In the genomic region with DNA sequence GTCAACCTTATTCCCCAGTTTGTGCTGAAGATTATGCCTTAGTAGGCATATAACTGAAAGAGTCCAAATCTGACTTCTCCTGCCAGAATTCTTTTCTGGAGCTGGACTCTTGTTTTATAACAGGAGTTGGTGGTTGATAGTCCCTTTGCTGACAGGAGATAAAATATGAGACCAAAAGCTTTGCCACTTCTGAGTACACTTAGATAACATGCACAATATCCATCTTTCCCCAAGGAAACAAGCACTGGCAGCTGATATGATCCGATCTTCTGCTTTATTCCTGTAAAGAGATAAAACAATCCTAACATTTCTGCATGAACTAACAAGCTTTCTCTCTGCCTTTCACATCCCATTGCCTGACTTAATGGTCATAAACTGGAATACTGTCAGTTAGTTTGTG, we compare ENCODE assay signal across 8 cellular contexts.
"Had no signal": no experiment of that assay in that cellular context is flagged by ENCODE, and none has a peak within 500 bp of the region (broad histone marks: within the 10 kb centered on the region; RNA-seq: fewer than 3 reads in every experiment).

No MANE protein-coding gene starts in this region.

- H3K4me1 ChIP-seq: HAP-1 had no signal

- H3K36me3 ChIP-seq: HAP-1 had no signal

- H3K9ac ChIP-seq: GM23248 had no signal

- H3K4me3 ChIP-seq: GM23248, HAP-1 had no signal

- H3K9me3 ChIP-seq: HAP-1 had no signal

- DNase-seq: GM23248, GOT3, H7, HFFc6 had no signal

- H2AFZ ChIP-seq: GM23248 had no signal

- FAIRE-seq: HepG2 had no signal

- ATAC-seq: HCT116, HepG2 had no signal

- H3K27ac ChIP-seq: GM23248, HL-60 had no signal
